Comparison of ENCODE assay signal across 28 cellular contexts in the genomic region with DNA sequence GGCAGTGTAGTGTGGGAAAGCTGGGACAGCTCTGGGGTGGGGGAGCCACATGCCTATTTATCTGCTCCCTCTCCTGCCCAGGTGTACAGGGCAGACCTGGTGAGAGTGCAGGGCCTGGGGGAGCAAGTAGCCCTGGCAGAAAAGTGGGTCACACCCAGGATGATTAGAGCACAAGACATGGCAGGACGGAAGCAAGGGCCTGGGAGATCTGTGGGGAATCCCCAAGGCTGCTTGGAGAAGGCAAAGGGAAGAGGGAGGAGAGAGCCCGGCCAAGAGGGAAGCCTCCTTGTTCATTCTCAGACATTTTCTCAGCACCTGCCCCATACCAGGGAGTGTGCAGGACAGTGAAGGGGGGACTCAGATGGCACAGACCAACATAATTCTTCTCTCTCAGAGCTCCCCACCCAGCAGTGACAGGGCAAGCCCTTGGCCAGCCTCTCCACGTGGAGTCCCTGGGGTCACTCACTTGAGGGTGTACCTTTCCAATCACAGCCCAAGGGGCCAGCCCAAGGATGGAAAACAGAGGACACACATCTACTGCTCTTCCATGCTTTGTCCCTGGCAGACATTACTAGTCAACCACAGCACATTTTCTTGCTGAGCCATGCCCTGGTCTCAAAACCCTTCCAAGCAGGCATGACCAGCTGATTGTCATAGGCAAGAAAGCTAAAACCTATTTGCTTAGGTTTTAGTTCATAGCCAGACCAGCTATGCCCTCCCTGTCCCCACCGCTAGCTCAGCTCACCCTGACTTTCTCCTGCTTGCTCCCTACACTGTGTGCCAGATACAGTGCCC. TPM values are rescaled to one million over a fixed set of nuclear protein-coding genes. Genes with fewer than 3 reads are reported as not detected.
DNase-seq lines count a peak whose midpoint lies in the region; ATAC-seq and TF ChIP-seq lines count a peak whose summit lies in the region.
"Had no signal": no experiment of that assay in that cellular context is flagged by ENCODE, and none has a peak within 500 bp of the region (broad histone marks: within the 10 kb centered on the region; RNA-seq: fewer than 3 reads in every experiment).

No MANE protein-coding gene starts in this region.

- no peaks in the 10 kb centered on the region for H3K36me3 Mint-ChIP-seq in activated CD4-positive, alpha-beta T cell treated with anti-CD3 and anti-CD28 coated beads, Interleukin-2, amount 10 ng/mL, durations not matched to agents 7 days and 5 days (ENCODE audit: low read depth)
- H3K36me3 Mint-ChIP-seq: brain had no signal

- H3K4me2 ChIP-seq in trophoblast cell (ENCODE audit: low read length) = no peak overlapping the region
- H3K4me2 ChIP-seq: PC-9 had no signal

- ATAC-seq in aorta (ENCODE audit: low FRiP score) (no peak), HG02852 (IDR thresholded peaks at IDR 0.05; ENCODE audit: unreplicated experiment) (no peak)

- H3K27ac Mint-ChIP-seq in activated CD4-positive, alpha-beta T cell treated with anti-CD3 and anti-CD28 coated beads, Interleukin-2, amount 10 ng/mL, durations not matched to agents 7 days and 5 days = no peak overlapping the region
- H3K27ac Mint-ChIP-seq: T-helper 1 cell treated with Interleukin-12 subunit alpha and Interleukin-12 subunit beta and Interleukin-4 antibody, amounts not matched to agents 30 μg/mL and 1 μg/mL, for 36 hours had no signal

- H3K14ac ChIP-seq in trophoblast cell (ENCODE audit: low read length) = no peak overlapping the region

- no peaks in the 10 kb centered on the region for H3K36me3 ChIP-seq in esophagus (ENCODE audit: control insufficient read depth in 2 of 2, insufficient read depth in 2 of 2, low read length in 1 of 2)
- no peaks in the 10 kb centered on the region for H3K36me3 ChIP-seq in trophoblast cell (ENCODE audit: control insufficient read depth in 1 of 2, insufficient read depth in 2 of 2, low read length in 2 of 2)
- no peaks in the 10 kb centered on the region for H3K36me3 ChIP-seq in aorta (ENCODE audit: control insufficient read depth in 1 of 2, insufficient read depth in 2 of 2, low read length in 1 of 2)
- H3K36me3 ChIP-seq: uterus had no signal

- peaks cover 9% of the 10 kb centered on the region for H3K79me1 ChIP-seq in trophoblast cell (ENCODE audit: low read length)

- peaks cover 5% of the 10 kb centered on the region for H3K79me2 ChIP-seq in trophoblast cell (ENCODE audit: control insufficient read depth, insufficient read depth, low read length, poor library complexity)

- CTCF ChIA-PET in RWPE1 (lab: Yijun Ruan, JAX) = interaction anchor here (1.0 kb wide), 1 partner anchor 8 kb away, joined by 4 read pairs; no protein-coding TSS in a partner anchor
- CTCF ChIA-PET in activated CD4-positive, alpha-beta T cell treated with anti-CD3 and anti-CD28 coated beads, Interleukin-2, amount 10 ng/mL, durations not matched to agents 7 days and 5 days (lab: Charles Lee) = interaction anchor here (0.8 to 2.3 kb wide), 3 partner anchors 8 to 36 kb away, joined by 3 to 6 read pairs (median 5); no protein-coding TSS in a partner anchor

- H3K4me3 ChIP-seq in esophagus (ENCODE audit: low read depth in 1 of 2, low read length in 2 of 2) (no peak overlapping the region), trophoblast cell (ENCODE audit: low read depth, low read length) (no peak overlapping the region), aorta (ENCODE audit: low read length in 2 of 2) (no peak overlapping the region)
- H3K4me3 ChIP-seq: PC-9, uterus had no signal

- H3K4me3 Mint-ChIP-seq in activated CD4-positive, alpha-beta T cell treated with anti-CD3 and anti-CD28 coated beads, Interleukin-2, amount 10 ng/mL, durations not matched to agents 7 days and 5 days = no peak overlapping the region
- H3K4me3 Mint-ChIP-seq: T-helper 1 cell treated with Interleukin-12 subunit alpha and Interleukin-12 subunit beta and Interleukin-4 antibody, amounts not matched to agents 30 μg/mL and 1 μg/mL, for 36 hours had no signal

- no peak overlapping the region for H3K4ac ChIP-seq in trophoblast cell (ENCODE audit: low read depth, low read length)

- peaks cover 5 to 51% of the 10 kb centered on the region in 2 donors for H3K4me1 ChIP-seq in esophagus (ENCODE audit: control insufficient read depth in 2 of 2, insufficient read depth in 2 of 2, low read length in 1 of 2)
- peaks cover 15 to 28% of the 10 kb centered on the region in 2 experiments for H3K4me1 ChIP-seq in trophoblast cell (ENCODE audit: control insufficient read depth in 1 of 2, insufficient read depth in 2 of 2, low read length in 2 of 2)
- H3K4me1 ChIP-seq in aorta (ENCODE audit: control insufficient read depth in 1 of 2, insufficient read depth in 2 of 2, low read length in 2 of 2) = no peaks in the 10 kb centered on the region
- H3K4me1 ChIP-seq: uterus had no signal

- H3K27me3 Mint-ChIP-seq in activated CD4-positive, alpha-beta T cell treated with anti-CD3 and anti-CD28 coated beads, Interleukin-2, amount 10 ng/mL, durations not matched to agents 7 days and 5 days = no peaks in the 10 kb centered on the region

- no peak overlapping the region for H3K9ac ChIP-seq in trophoblast cell (ENCODE audit: low read length)

- H3K9me3 ChIP-seq in esophagus (ENCODE audit: control insufficient read depth in 2 of 2, insufficient read depth in 1 of 2, low read depth in 1 of 2, low read length in 1 of 2) = no peaks in the 10 kb centered on the region
- no peaks in the 10 kb centered on the region for H3K9me3 ChIP-seq in trophoblast cell (ENCODE audit: insufficient read depth, low read depth, low read length)
- H3K9me3 ChIP-seq in aorta (ENCODE audit: control insufficient read depth, low read length) = no peaks in the 10 kb centered on the region
- H3K9me3 ChIP-seq: uterus had no signal

- peak overlapping the region; percentile 44 for H2AK5ac ChIP-seq in trophoblast cell (ENCODE audit: low read length)

- no peak overlapping the region for H2BK120ac ChIP-seq in trophoblast cell (ENCODE audit: insufficient read depth, low read length, poor library complexity)

- no peak overlapping the region for H3K23ac ChIP-seq in trophoblast cell (ENCODE audit: low read length)

- H3K27ac ChIP-seq in RWPE1 = peak overlapping the region; percentile 100
- H3K27ac ChIP-seq in esophagus (ENCODE audit: low read depth in 2 of 2, low read length in 1 of 2) = peak overlapping the region; percentile 80 to 96
- H3K27ac ChIP-seq in trophoblast cell (ENCODE audit: low read depth, low read length) = no peak overlapping the region
- no peak overlapping the region for H3K27ac ChIP-seq in aorta (ENCODE audit: low read depth in 1 of 2, low read length in 2 of 2)
- H3K27ac ChIP-seq: PC-9, uterus had no signal

- no peaks in the 10 kb centered on the region for H3K9me3 Mint-ChIP-seq in activated CD4-positive, alpha-beta T cell treated with anti-CD3 and anti-CD28 coated beads, Interleukin-2, amount 10 ng/mL, durations not matched to agents 7 days and 5 days
- H3K9me3 Mint-ChIP-seq: T-helper 1 cell treated with Interleukin-12 subunit alpha and Interleukin-12 subunit beta and Interleukin-4 antibody, amounts not matched to agents 30 μg/mL and 1 μg/mL, for 36 hours had no signal

- peaks cover 11% of the 10 kb centered on the region for H3K4me1 Mint-ChIP-seq in activated CD4-positive, alpha-beta T cell treated with anti-CD3 and anti-CD28 coated beads, Interleukin-2, amount 10 ng/mL, durations not matched to agents 7 days and 5 days

- H2AFZ ChIP-seq in trophoblast cell (ENCODE audit: insufficient read depth, low read length, poor library complexity) = no peak overlapping the region
- H2AFZ ChIP-seq: PC-9 had no signal

- no peak overlapping the region for H2BK5ac ChIP-seq in trophoblast cell (ENCODE audit: low read depth, low read length, poor library complexity)

- TF ChIP-seq CTCF in RWPE1 (conservative IDR thresholded peaks at IDR 0.05; ENCODE audit: low read depth) = no peak

- WGBS in esophagus, 2 donors = 52 to 54% methylated on average over 4 of the region's 4 CpGs
- WGBS in trophoblast cell (ENCODE audit: extremely low coverage, insufficient coverage, insufficient read length) = no CpG with 5 or more reads among the region's 4 CpGs
- 94 to 96% methylated on average over 4 of the region's 4 CpGs for WGBS in aorta, 2 donors

- intact Hi-C loops in aorta (cut with DNase I) = no loop called here

- POLR2A ChIA-PET in RWPE1 (lab: Yijun Ruan, JAX; ENCODE audit: low non-redundant PET) = no interaction called here
- POLR2A ChIA-PET in activated CD4-positive, alpha-beta T cell treated with anti-CD3 and anti-CD28 coated beads, Interleukin-2, amount 10 ng/mL, durations not matched to agents 7 days and 5 days (lab: Charles Lee) = no interaction called here

- H3K27me3 ChIP-seq in esophagus (ENCODE audit: control insufficient read depth in 1 of 2, insufficient read depth in 2 of 2, low read length in 2 of 2) (no peaks in the 10 kb centered on the region), trophoblast cell (ENCODE audit: insufficient read depth, low read length) (no peaks in the 10 kb centered on the region), aorta (ENCODE audit: control insufficient read depth in 1 of 2, insufficient read depth in 2 of 2, low read length in 1 of 2) (no peaks in the 10 kb centered on the region)
- H3K27me3 ChIP-seq: uterus had no signal

- H4K91ac ChIP-seq in trophoblast cell (ENCODE audit: low read depth, low read length) = peak overlapping the region; percentile 22

- H3K18ac ChIP-seq in trophoblast cell (ENCODE audit: low read length) = no peak overlapping the region

- H4K8ac ChIP-seq in trophoblast cell (ENCODE audit: low read depth, low read length) = no peak overlapping the region

- DNase-seq in ELR (ENCODE audit: low read depth) = peak; percentile 51
- peak; percentile 12 for DNase-seq in RWPE1 (ENCODE audit: low spot score)
- no peak for DNase-seq in trophoblast cell
- no peak for DNase-seq in COLO829 (ENCODE audit: low spot score)
- DNase-seq in aorta = no peak
- DNase-seq in activated CD4-positive, alpha-beta T cell treated with anti-CD3 and anti-CD28 coated beads, Interleukin-2, amount 10 ng/mL, durations not matched to agents 7 days and 5 days = no peak
- DNase-seq: activated CD8-positive, alpha-beta memory T cell treated with anti-CD3 and anti-CD28 coated beads for 24 hours; activated gamma-delta T cell; activated T-cell treated with anti-CD3 and anti-CD28 coated beads, Interleukin-2, amount 50 U/mL, for 1 hour; C1 segment of cervical spinal cord; effector memory CD4-positive, alpha-beta T cell; GOT3; Karpas-422; kidney glomerular epithelial cell; NCI-H1048; NCI-H1694 treated with DMSO at 0.1 percent for 48 hours; NCI-H2171; NCI-H524 treated with DMSO at 0.1 percent for 48 hours; NK-92 treated with Interleukin-12 subunit alpha and Interleukin-12 subunit beta, amount 100 ng/mL, for 24 hours; occipital lobe; PC-9; small intestine; stimulated activated CD4-positive, alpha-beta T cell treated with anti-CD3 and anti-CD28 coated beads, Interleukin-2, amount 100 ng/mL, for 24 hours; uterus had no signal

- no peak overlapping the region for H2BK12ac ChIP-seq in trophoblast cell (ENCODE audit: low read length)

- H4K12ac ChIP-seq in trophoblast cell (ENCODE audit: low read depth, low read length) = no peak overlapping the region

RNA-seq across cellular contexts. Expression of a gene that starts 4.9 kb away (rescaled TPM):
- polyA plus RNA-seq in esophagus (10 to 100 TPM; 18.2 to 35.2 TPM), aorta (10 to 100 TPM in 1 of 2 donors, 1 to 10 TPM in 1; 8.8 to 14.4 TPM)
- polyA plus RNA-seq in trophoblast cell (2013) = 14.1 and 15.4 TPM in 2 replicates
- 10 to 100 TPM; 36.8 to 54.1 TPM for total RNA-seq in aorta
- total RNA-seq in activated CD4-positive, alpha-beta T cell treated with anti-CD3 and anti-CD28 coated beads, Interleukin-2, amount 10 ng/mL, durations not matched to agents 7 days and 5 days = 10 to 100 TPM; 38.3 to 42.0 TPM

Comparison
In these comparisons a context has a peak if more than half of its experiments do, and no peak if none do; other contexts are left out.
1. DNase-seq: peak in ELR (single experiment) and RWPE1 (single experiment); none in trophoblast cell (0 of 2), COLO829 (single experiment), aorta (0 of 2) and activated CD4-positive, alpha-beta T cell treated with anti-CD3 and anti-CD28 coated beads, Interleukin-2, amount 10 ng/mL, durations not matched to agents 7 days and 5 days (single experiment).
2. H3K27ac ChIP-seq: peak in RWPE1 (single experiment) and esophagus (2 of 2); none in trophoblast cell (single experiment) and aorta (0 of 2).